ENCODE assay signal across 8 cellular contexts in genomic region chr5:181207214-181207959, GRCh38. TPM values are rescaled to one million over a fixed set of nuclear protein-coding genes. Genes with fewer than 3 reads are reported as not detected.
DNase-seq lines count a peak whose midpoint lies in the region; ATAC-seq and TF ChIP-seq lines count a peak whose summit lies in the region.

No MANE protein-coding gene starts in this region.

- H3K27me3 Mint-ChIP-seq in activated CD8-positive, alpha-beta memory T cell treated with anti-CD3 and anti-CD28 coated beads, Interleukin-2, amount 10 ng/mL, durations not matched to agents 7 days and 5 days = peaks cover 27% of the 10 kb centered on the region
- peaks cover 57% of the 10 kb centered on the region for H3K27me3 Mint-ChIP-seq in neural progenitor cell (ENCODE audit: insufficient read depth, low read depth)

- H3K36me3 Mint-ChIP-seq in activated CD8-positive, alpha-beta memory T cell treated with anti-CD3 and anti-CD28 coated beads, Interleukin-2, amount 10 ng/mL, durations not matched to agents 7 days and 5 days = no peaks in the 10 kb centered on the region
- H3K36me3 Mint-ChIP-seq in neural progenitor cell = peaks cover 11% of the 10 kb centered on the region

- ATAC-seq in GM18858 (IDR thresholded peaks at IDR 0.05; ENCODE audit: unreplicated experiment) = peak; percentile 25
- peak; percentile 57 for ATAC-seq in activated CD8-positive, alpha-beta memory T cell treated with anti-CD3 and anti-CD28 coated beads, Interleukin-2, amount 10 ng/mL, durations not matched to agents 7 days and 5 days

- H3K27ac ChIP-seq in HUES64 (ENCODE audit: low read depth, low read length) = no peak overlapping the region
- H3K27ac ChIP-seq in neural progenitor cell = no peak overlapping the region
- peak overlapping the region; percentile 68 to 83 (median 70) for H3K27ac ChIP-seq in thyroid gland

- H3K4me3 ChIP-seq in HUES64 (ENCODE audit: low read length) (peak overlapping the region; percentile 96), neural progenitor cell (peak overlapping the region; percentile 83), thyroid gland (replicated peaks in 1 of 3) (peak overlapping the region in 2 of 3 donors; percentile 38 to 60)

- H3K79me2 ChIP-seq in neural progenitor cell (ENCODE audit: low read depth) = no peaks in the 10 kb centered on the region

- H3K4me3 Mint-ChIP-seq in activated CD8-positive, alpha-beta memory T cell treated with anti-CD3 and anti-CD28 coated beads, Interleukin-2, amount 10 ng/mL, durations not matched to agents 7 days and 5 days = peak overlapping the region; percentile 85
- peak overlapping the region; percentile 97 for H3K4me3 Mint-ChIP-seq in neural progenitor cell

- peaks cover 36% of the 10 kb centered on the region for H3F3A ChIP-seq in neural progenitor cell (ENCODE audit: low read depth)

- H3K27ac Mint-ChIP-seq in activated CD8-positive, alpha-beta memory T cell treated with anti-CD3 and anti-CD28 coated beads, Interleukin-2, amount 10 ng/mL, durations not matched to agents 7 days and 5 days = peak overlapping the region; percentile 90
- peak overlapping the region; percentile 99 for H3K27ac Mint-ChIP-seq in neural progenitor cell

- no peaks in the 10 kb centered on the region for H3K36me3 ChIP-seq in HUES64 (ENCODE audit: insufficient read depth, low read length)
- no peaks in the 10 kb centered on the region for H3K36me3 ChIP-seq in neural progenitor cell
- H3K36me3 ChIP-seq in thyroid gland = no peaks in the 10 kb centered on the region

- no peaks in the 10 kb centered on the region for H3K4me1 ChIP-seq in HUES64 (ENCODE audit: insufficient read depth, low read length)
- peaks cover 9% of the 10 kb centered on the region for H3K4me1 ChIP-seq in neural progenitor cell
- H3K4me1 ChIP-seq in thyroid gland = peaks cover 12 to 16% of the 10 kb centered on the region in 2 donors

- H3K9ac ChIP-seq in HUES64 (ENCODE audit: low read depth, low read length) (peak overlapping the region; percentile 67), neural progenitor cell (no peak overlapping the region)

- H3K4me1 Mint-ChIP-seq in activated CD8-positive, alpha-beta memory T cell treated with anti-CD3 and anti-CD28 coated beads, Interleukin-2, amount 10 ng/mL, durations not matched to agents 7 days and 5 days = peaks cover 27% of the 10 kb centered on the region
- H3K4me1 Mint-ChIP-seq in neural progenitor cell = peaks cover 25% of the 10 kb centered on the region

- H3K9me3 Mint-ChIP-seq in activated CD8-positive, alpha-beta memory T cell treated with anti-CD3 and anti-CD28 coated beads, Interleukin-2, amount 10 ng/mL, durations not matched to agents 7 days and 5 days (ENCODE audit: low read depth) = no peaks in the 10 kb centered on the region
- peaks cover 17% of the 10 kb centered on the region for H3K9me3 Mint-ChIP-seq in neural progenitor cell

- peaks cover 23% of the 10 kb centered on the region for H4K20me1 ChIP-seq in neural progenitor cell (ENCODE audit: low read depth)

- peak overlapping the region; percentile 67 for H3K4me2 ChIP-seq in neural progenitor cell

- CTCF ChIA-PET in activated CD8-positive, alpha-beta memory T cell treated with anti-CD3 and anti-CD28 coated beads, Interleukin-2, amount 10 ng/mL, durations not matched to agents 7 days and 5 days (lab: Charles Lee) = interaction anchor here (0.9 to 7.4 kb wide), 15 partner anchors 9 to 53 kb away, joined by 3 to 129 read pairs (median 6); partner anchors contain the start of genes TRIM41 and TRIM52

- peak overlapping the region; percentile 74 for H2AFZ ChIP-seq in neural progenitor cell (replicated peaks)

- intact Hi-C loops in thyroid gland (cut with DNase I) = no loop called here

- 1% methylated on average over 35 of the region's 36 CpGs for WGBS in HUES64
- WGBS in thyroid gland, 2 donors = 2 to 3% methylated on average over 36 of the region's 36 CpGs

- DNase-seq in activated CD8-positive, alpha-beta memory T cell treated with anti-CD3 and anti-CD28 coated beads, Interleukin-2, amount 10 ng/mL, durations not matched to agents 7 days and 5 days = peak; percentile 91
- DNase-seq in fibroblast of gingiva (ENCODE audit: low read depth) = peak; percentile 93
- DNase-seq in neural progenitor cell (ENCODE audit: low spot score) = peak; percentile 73
- DNase-seq in thyroid gland = peak; percentile 68 to 72
- DNase-seq in NOMO-1 treated with dmso at 0.1 percent for 144 hours (lab: John Stamatoyannopoulos, UW; ENCODE audit: unreplicated experiment) = no peak
- no peak for DNase-seq in NCI-H187 (lab: John Stamatoyannopoulos, UW)

- no peak for TF ChIP-seq CTCF in neural progenitor cell (IDR thresholded peaks at IDR 0.05)
- no peak for TF ChIP-seq CTCF in thyroid gland (IDR thresholded peaks at IDR 0.05)

- H3K9me3 ChIP-seq in HUES64 (ENCODE audit: insufficient read depth, low read depth, low read length) (no peaks in the 10 kb centered on the region), neural progenitor cell (ENCODE audit: low read depth) (no peaks in the 10 kb centered on the region), thyroid gland (no peaks in the 10 kb centered on the region)

- peak in 1 of 2 donors; percentile 19 for TF ChIP-seq POLR2A in thyroid gland (IDR thresholded peaks at IDR 0.05)

- H3K27me3 ChIP-seq in HUES64 (ENCODE audit: insufficient read depth, low read length) (peaks cover 45% of the 10 kb centered on the region), neural progenitor cell (peaks cover 65% of the 10 kb centered on the region), thyroid gland (no peaks in the 10 kb centered on the region)

RNA-seq across cellular contexts. Expression of gene TRIM7, which starts 2.4 kb away (rescaled TPM):
- not detected for polyA plus RNA-seq in HUES64 (2013, experiment 1 of 2)
- 0.25 TPM for polyA plus RNA-seq in HUES64 (2013, experiment 2 of 2)
- 1 to 10 TPM; 1.6 to 1.7 TPM for total RNA-seq in activated CD8-positive, alpha-beta memory T cell treated with anti-CD3 and anti-CD28 coated beads, Interleukin-2, amount 10 ng/mL, durations not matched to agents 7 days and 5 days
- total RNA-seq in neural progenitor cell (ENCODE audit: low replicate concordance) = not detected in 2 replicates
- 10 to 100 TPM; 12.3 to 14.2 (median 13.0) TPM for total RNA-seq in thyroid gland

RNA-seq across cellular contexts. Expression of gene TRIM41, which starts 15.7 kb away (rescaled TPM):
- polyA plus RNA-seq in HUES64 (2013, experiment 1 of 2) = 13.2 TPM
- polyA plus RNA-seq in HUES64 (2013, experiment 2 of 2) = 12.2 TPM
- 10 to 100 TPM; 40.7 to 44.9 TPM for total RNA-seq in activated CD8-positive, alpha-beta memory T cell treated with anti-CD3 and anti-CD28 coated beads, Interleukin-2, amount 10 ng/mL, durations not matched to agents 7 days and 5 days
- total RNA-seq in neural progenitor cell (ENCODE audit: low replicate concordance) = 8.1 and 24.2 TPM in 2 replicates
- total RNA-seq in thyroid gland = 10 to 100 TPM; 18.8 to 31.1 (median 22.8) TPM

RNA-seq across cellular contexts. Expression of gene RACK1, which starts 36.3 kb away (rescaled TPM):
- 2,091 TPM for polyA plus RNA-seq in HUES64 (2013, experiment 1 of 2)
- 2,124 TPM for polyA plus RNA-seq in HUES64 (2013, experiment 2 of 2)
- 1,000 to 10,000 TPM; 1,565 to 1,861 TPM for total RNA-seq in activated CD8-positive, alpha-beta memory T cell treated with anti-CD3 and anti-CD28 coated beads, Interleukin-2, amount 10 ng/mL, durations not matched to agents 7 days and 5 days
- total RNA-seq in neural progenitor cell (ENCODE audit: low replicate concordance) (2,816 and 3,567 TPM in 2 replicates), thyroid gland (1,000 to 10,000 TPM; 2,254 to 3,332 (median 2,569) TPM)

RNA-seq across cellular contexts. Expression of gene TRIM52, which starts 53.6 kb away (rescaled TPM):
- 2.7 TPM for polyA plus RNA-seq in HUES64 (2013, experiment 1 of 2)
- polyA plus RNA-seq in HUES64 (2013, experiment 2 of 2) = 3.6 TPM
- total RNA-seq in activated CD8-positive, alpha-beta memory T cell treated with anti-CD3 and anti-CD28 coated beads, Interleukin-2, amount 10 ng/mL, durations not matched to agents 7 days and 5 days = 10 to 100 TPM; 20.0 to 26.2 TPM
- total RNA-seq in neural progenitor cell (ENCODE audit: low replicate concordance) = 7.9 and 9.4 TPM in 2 replicates
- total RNA-seq in thyroid gland = 10 to 100 TPM; 14.8 to 30.8 (median 23.8) TPM

Comparison
In these comparisons a context has a peak if more than half of its experiments do, and no peak if none do; other contexts are left out.
1. H3K27ac ChIP-seq: peak in thyroid gland (3 of 3); none in HUES64 (single experiment) and neural progenitor cell (single experiment).
2. DNase-seq: peak in activated CD8-positive, alpha-beta memory T cell treated with anti-CD3 and anti-CD28 coated beads, Interleukin-2, amount 10 ng/mL, durations not matched to agents 7 days and 5 days (single experiment), fibroblast of gingiva (single experiment), neural progenitor cell (single experiment) and thyroid gland (2 of 2); none in NOMO-1 treated with dmso at 0.1 percent for 144 hours (single experiment) and NCI-H187 (0 of 2).
3. RNA of gene TRIM7, which starts 2.4 kb away (total RNA-seq): 12.3 to 14.2 TPM in thyroid gland; 1.6 to 1.7 TPM in activated CD8-positive, alpha-beta memory T cell treated with anti-CD3 and anti-CD28 coated beads, Interleukin-2, amount 10 ng/mL, durations not matched to agents 7 days and 5 days and not detected in neural progenitor cell; every median in the first group is over 4 times any median in the second.
4. Peak in every context shown above with its lines, with median percentiles within 50 percentile points of each other: H3K4me3 ChIP-seq.